18 cellular contexts compared by ENCODE assay signal in genomic region chr3:17302774-17303173, GRCh38.
DNase-seq lines count a peak whose midpoint lies in the region; ATAC-seq and TF ChIP-seq lines count a peak whose summit lies in the region.
"Had no signal": no experiment of that assay in that cellular context is flagged by ENCODE, and none has a peak within 500 bp of the region (broad histone marks: within the 10 kb centered on the region; RNA-seq: fewer than 3 reads in every experiment).

No MANE protein-coding gene starts in this region.

- peak; percentile 27 to 81 for ATAC-seq in left cardiac atrium
- ATAC-seq in HG02870 (IDR thresholded peaks at IDR 0.05; ENCODE audit: unreplicated experiment): no peak
- ATAC-seq in GM21515 (IDR thresholded peaks at IDR 0.05; ENCODE audit: unreplicated experiment): no peak

- H3K4me3 ChIP-seq in cardiac fibroblast (replicated peaks in 1 of 2; ENCODE audit: low read depth in 2 of 2, low read length in 2 of 2): no peak overlapping the region
- H3K4me3 ChIP-seq: dorsolateral prefrontal cortex, sigmoid colon, uterus had no signal

- DNase-seq in AG08396 (ENCODE audit: low spot score) (peak; percentile 7), LHCN-M2 (ENCODE audit: low read depth) (peak; percentile 46), cardiac fibroblast (ENCODE audit: low read depth in 2 of 2) (peak; percentile 10 to 57), left cardiac atrium (peak; percentile 74), Ammon's horn (ENCODE audit: low spot score) (no peak), cerebellar nuclear complex (lab: John Stamatoyannopoulos, UW) (no peak)
- DNase-seq: ACHN; activated CD4-positive, alpha-beta T cell treated with anti-CD3 and anti-CD28 coated beads for 4 hours; activated gamma-delta T cell treated with Interleukin-2 at 50 U/mL for 16 hours; dorsolateral prefrontal cortex; hippocampal formation; midbrain; NCI-H1092; NCI-H82; sigmoid colon had no signal

- TF ChIP-seq CTCF in cardiac fibroblast (IDR thresholded peaks at IDR 0.05; ENCODE audit: low read depth, low read length): no peak

- intact Hi-C loops in left cardiac atrium (cut with DNase I): no loop called here

Comparison
In these comparisons a context has a peak if more than half of its experiments do, and no peak if none do; other contexts are left out.
1. DNase-seq: peak in AG08396 (single experiment), LHCN-M2 (single experiment), cardiac fibroblast (2 of 2) and left cardiac atrium (single experiment); none in Ammon's horn (single experiment) and cerebellar nuclear complex (0 of 2).
2. ATAC-seq: peak in left cardiac atrium (2 of 2); none in HG02870 (single experiment) and GM21515 (single experiment).